Comparison of ENCODE assay signal across 17 cellular contexts in genomic region chr20:35387334-35387733, GRCh38. TPM values are rescaled to one million over a fixed set of nuclear protein-coding genes. Genes with fewer than 3 reads are reported as not detected.
DNase-seq lines count a peak whose midpoint lies in the region; ATAC-seq and TF ChIP-seq lines count a peak whose summit lies in the region.
"Had no signal": no experiment of that assay in that cellular context is flagged by ENCODE, and none has a peak within 500 bp of the region (broad histone marks: within the 10 kb centered on the region; RNA-seq: fewer than 3 reads in every experiment).

No MANE protein-coding gene starts in this region.

- no peak for TF ChIP-seq CTCF in choroid plexus epithelial cell (conservative IDR thresholded peaks at IDR 0.05; ENCODE audit: low read depth, low read length)

- H3K4me3 ChIP-seq in choroid plexus epithelial cell (ENCODE audit: low read depth, low read length): no peak overlapping the region

- ATAC-seq in HG03175 (IDR thresholded peaks at IDR 0.05; ENCODE audit: unreplicated experiment): no peak
- ATAC-seq: left cardiac atrium; natural killer cell; right cardiac atrium; stimulated activated naive CD8-positive, alpha-beta T cell treated with anti-CD3 and anti-CD28 coated beads, Interleukin-15, amount 100 ng/mL, for 72 hours had no signal

- DNase-seq in EL: peak; percentile 79
- peak; percentile 61 for DNase-seq in NCI-H2196 (lab: John Stamatoyannopoulos, UW; ENCODE audit: unreplicated experiment)
- DNase-seq in choroid plexus epithelial cell (ENCODE audit: low read depth): peak; percentile 75
- DNase-seq in myocyte (ENCODE audit: low read depth): peak; percentile 68
- no peak for DNase-seq in hypothalamus (lab: John Stamatoyannopoulos, UW)
- DNase-seq in HuH-7.5 (ENCODE audit: low spot score): no peak
- DNase-seq in DMS 273 treated with DMSO at 0.1 percent for 48 hours (lab: John Stamatoyannopoulos, UW): no peak
- DNase-seq: activated CD8-positive, alpha-beta memory T cell treated with anti-CD3 and anti-CD28 coated beads, Interleukin-2, amount 50 U/mL, for 48 hours; CD4-positive, CD25-positive, alpha-beta regulatory T cell; glutamatergic neuron; Kasumi-1; left cardiac atrium; natural killer cell; NCI-H1930; right cardiac atrium; stimulated activated naive CD8-positive, alpha-beta T cell treated with anti-CD3 and anti-CD28 coated beads, Interleukin-15, amount 100 ng/mL, for 72 hours had no signal

RNA-seq across cellular contexts. Expression of gene UQCC1, which starts 24.4 kb away (rescaled TPM):
- total RNA-seq in myocyte: 54.8 and 75.1 TPM in 2 replicates
- 43.6 TPM for polyA plus RNA-seq in myocyte (2012)

RNA-seq across cellular contexts. Expression of gene GDF5, which starts 50.7 kb away (rescaled TPM):
- total RNA-seq in myocyte: 2.9 and 4.0 TPM in 2 replicates
- polyA plus RNA-seq in myocyte (2012): 0.16 TPM
- total RNA-seq: CD4-positive, CD25-positive, alpha-beta regulatory T cell; natural killer cell had no signal
- polyA plus RNA-seq: CD4-positive, CD25-positive, alpha-beta regulatory T cell had no signal

Comparison
In these comparisons a context has a peak if more than half of its experiments do, and no peak if none do; other contexts are left out.
1. DNase-seq: peak in EL (single experiment), NCI-H2196 (single experiment), choroid plexus epithelial cell (single experiment) and myocyte (single experiment); none in hypothalamus (0 of 51), HuH-7.5 (single experiment) and DMS 273 treated with DMSO at 0.1 percent for 48 hours (single experiment).